In genomic region chr18:37084912-37085311, GRCh38 we compare ENCODE assay signal across 17 cellular contexts.
DNase-seq lines count a peak whose midpoint lies in the region; ATAC-seq and TF ChIP-seq lines count a peak whose summit lies in the region.
"Had no signal": no experiment of that assay in that cellular context is flagged by ENCODE, and none has a peak within 500 bp of the region (broad histone marks: within the 10 kb centered on the region; RNA-seq: fewer than 3 reads in every experiment).

No MANE protein-coding gene starts in this region.

- no peaks in the 10 kb centered on the region for H3K27me3 ChIP-seq in HUES64 (ENCODE audit: insufficient read depth, low read length)
- H3K27me3 ChIP-seq in iPS DF 6.9 (ENCODE audit: control insufficient read depth, insufficient read depth, low read length), result no peaks in the 10 kb centered on the region
- H3K27me3 ChIP-seq: SJCRH30 had no signal

- DNase-seq in iPS DF 6.9 (ENCODE audit: low read depth, low spot score) (peak; percentile 43), nephron progenitor cell (no peak), GF-D8 (lab: John Stamatoyannopoulos, UW) (no peak), GM19238 (ENCODE audit: insufficient read length, low spot score) (no peak), T-helper 2 cell (no peak)
- no peak for DNase-seq in stimulated activated effector memory CD8-positive, alpha-beta T cell treated with anti-CD3 and anti-CD28 coated beads, Interleukin-12 subunit alpha, Interleukin-12 subunit beta, amount 100 ng/mL, for 72 hours (ENCODE audit: low spot score in 2 of 2)
- DNase-seq: CD4-positive, CD25-positive, alpha-beta regulatory T cell; COR-L47; Kasumi-1; NCI-H1417; NCI-H1694 treated with DMSO at 0.1 percent for 48 hours; NCI-H446; NCI-H526; OCI-M1; SJCRH30 had no signal

- 81% methylated on average over 6 of the region's 6 CpGs for WGBS in HUES64
- no CpG with 5 or more reads among the region's 6 CpGs for whole genome bisulfite sequencing in iPS DF 6.9 (ENCODE audit: insufficient coverage, insufficient read length)

- H3K9me3 Mint-ChIP-seq in nephron progenitor cell, result no peaks in the 10 kb centered on the region
- H3K9me3 Mint-ChIP-seq in stimulated activated effector memory CD8-positive, alpha-beta T cell treated with anti-CD3 and anti-CD28 coated beads, Interleukin-12 subunit alpha, Interleukin-12 subunit beta, amount 100 ng/mL, for 72 hours, result peaks cover 4% of the 10 kb centered on the region

- no peak overlapping the region; the same call in 1 of the 2 replicates for H3K9ac ChIP-seq in HUES64 (ENCODE audit: low read depth, low read length)

- H3K4me3 ChIP-seq in HUES64 (ENCODE audit: low read length) (no peak overlapping the region), iPS DF 6.9 (ENCODE audit: low read length) (no peak overlapping the region)
- H3K4me3 ChIP-seq: SJCRH30 had no signal

- H3K36me3 ChIP-seq in HUES64 (ENCODE audit: insufficient read depth, low read length), result no peaks in the 10 kb centered on the region
- no peaks in the 10 kb centered on the region for H3K36me3 ChIP-seq in iPS DF 6.9 (ENCODE audit: control insufficient read depth, insufficient read depth, low read length)
- H3K36me3 ChIP-seq: SJCRH30 had no signal

- H3K9me3 ChIP-seq in HUES64 (ENCODE audit: insufficient read depth, low read depth, low read length), result no peaks in the 10 kb centered on the region
- H3K9me3 ChIP-seq in iPS DF 6.9 (ENCODE audit: control insufficient read depth, insufficient read depth, low read length), result no peaks in the 10 kb centered on the region
- H3K9me3 ChIP-seq: SJCRH30 had no signal

- H3K27me3 Mint-ChIP-seq in nephron progenitor cell (ENCODE audit: low read depth, poor library complexity), result no peaks in the 10 kb centered on the region
- H3K27me3 Mint-ChIP-seq: CD4-positive, CD25-positive, alpha-beta regulatory T cell had no signal

- H3K27ac Mint-ChIP-seq in nephron progenitor cell, result peak overlapping the region; percentile 22
- H3K27ac Mint-ChIP-seq in stimulated activated effector memory CD8-positive, alpha-beta T cell treated with anti-CD3 and anti-CD28 coated beads, Interleukin-12 subunit alpha, Interleukin-12 subunit beta, amount 100 ng/mL, for 72 hours, result no peak overlapping the region
- H3K27ac Mint-ChIP-seq: CD4-positive, CD25-positive, alpha-beta regulatory T cell had no signal

- no peaks in the 10 kb centered on the region for H3K36me3 Mint-ChIP-seq in nephron progenitor cell (ENCODE audit: low read depth)
- H3K36me3 Mint-ChIP-seq in stimulated activated effector memory CD8-positive, alpha-beta T cell treated with anti-CD3 and anti-CD28 coated beads, Interleukin-12 subunit alpha, Interleukin-12 subunit beta, amount 100 ng/mL, for 72 hours, result no peaks in the 10 kb centered on the region

- no peak for TF ChIP-seq CTCF in nephron progenitor cell (IDR thresholded peaks at IDR 0.05)

- H3K4me1 Mint-ChIP-seq in nephron progenitor cell, result no peaks in the 10 kb centered on the region
- no peaks in the 10 kb centered on the region for H3K4me1 Mint-ChIP-seq in stimulated activated effector memory CD8-positive, alpha-beta T cell treated with anti-CD3 and anti-CD28 coated beads, Interleukin-12 subunit alpha, Interleukin-12 subunit beta, amount 100 ng/mL, for 72 hours

- H3K27ac ChIP-seq in HUES64 (ENCODE audit: low read depth, low read length) (peak overlapping the region; percentile 21; the same call in 1 of the 2 replicates), iPS DF 6.9 (ENCODE audit: low read length) (no peak overlapping the region)
- H3K27ac ChIP-seq: SJCRH30 had no signal

- H3K4me3 Mint-ChIP-seq in nephron progenitor cell, result no peak overlapping the region
- no peak overlapping the region for H3K4me3 Mint-ChIP-seq in stimulated activated effector memory CD8-positive, alpha-beta T cell treated with anti-CD3 and anti-CD28 coated beads, Interleukin-12 subunit alpha, Interleukin-12 subunit beta, amount 100 ng/mL, for 72 hours
- H3K4me3 Mint-ChIP-seq: CD4-positive, CD25-positive, alpha-beta regulatory T cell had no signal

- no peak for ATAC-seq in stimulated activated effector memory CD8-positive, alpha-beta T cell treated with anti-CD3 and anti-CD28 coated beads, Interleukin-12 subunit alpha, Interleukin-12 subunit beta, amount 100 ng/mL, for 72 hours
- ATAC-seq: HCT116 had no signal

- H3K4me1 ChIP-seq in HUES64 (ENCODE audit: insufficient read depth, low read length), result peaks cover 11% of the 10 kb centered on the region
- H3K4me1 ChIP-seq in iPS DF 6.9 (ENCODE audit: control insufficient read depth, insufficient read depth, low read length), result peaks cover 2% of the 10 kb centered on the region; the same call in 1 of the 2 replicates
- H3K4me1 ChIP-seq: SJCRH30 had no signal
